Comparison of ENCODE assay signal across 1 cellular context in the genomic region with DNA sequence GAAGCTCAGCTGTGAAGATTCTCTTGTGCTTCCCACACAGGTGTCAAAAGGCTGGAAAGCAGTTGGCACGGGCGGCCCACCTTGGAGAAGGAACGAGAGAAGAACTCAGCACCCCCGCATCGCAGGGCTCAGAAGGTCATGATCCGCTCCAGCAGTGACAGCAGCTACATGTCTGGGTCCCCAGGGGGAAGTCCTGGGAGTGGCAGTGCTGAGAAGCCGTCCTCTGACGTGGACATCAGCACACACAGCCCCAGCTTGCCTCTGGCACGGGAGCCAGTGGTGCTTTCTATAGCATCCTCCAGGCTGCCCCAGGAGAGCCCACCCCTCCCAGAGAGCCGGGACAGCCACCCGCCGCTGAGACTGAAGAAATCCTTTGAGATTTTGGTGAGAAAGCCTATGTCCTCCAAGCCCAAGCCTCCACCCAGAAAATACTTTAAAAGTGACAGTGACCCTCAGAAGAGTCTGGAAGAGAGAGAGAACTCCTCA.
TF ChIP-seq lines count a peak whose summit lies in the region.

No MANE protein-coding gene starts in this region.

TF ChIP-seq in GM12878, 131 proteins besides CTCF, POLR2A, EP300 and RAD21 (continued from another document and continues in another):
- TF ChIP-seq RB1 (IDR thresholded peaks at IDR 0.05; ENCODE audit: borderline replicate concordance), result 0 out of 2 replicates have a peak, but pooled peaks have one; percentile 54
- TF ChIP-seq, protein P1, sequence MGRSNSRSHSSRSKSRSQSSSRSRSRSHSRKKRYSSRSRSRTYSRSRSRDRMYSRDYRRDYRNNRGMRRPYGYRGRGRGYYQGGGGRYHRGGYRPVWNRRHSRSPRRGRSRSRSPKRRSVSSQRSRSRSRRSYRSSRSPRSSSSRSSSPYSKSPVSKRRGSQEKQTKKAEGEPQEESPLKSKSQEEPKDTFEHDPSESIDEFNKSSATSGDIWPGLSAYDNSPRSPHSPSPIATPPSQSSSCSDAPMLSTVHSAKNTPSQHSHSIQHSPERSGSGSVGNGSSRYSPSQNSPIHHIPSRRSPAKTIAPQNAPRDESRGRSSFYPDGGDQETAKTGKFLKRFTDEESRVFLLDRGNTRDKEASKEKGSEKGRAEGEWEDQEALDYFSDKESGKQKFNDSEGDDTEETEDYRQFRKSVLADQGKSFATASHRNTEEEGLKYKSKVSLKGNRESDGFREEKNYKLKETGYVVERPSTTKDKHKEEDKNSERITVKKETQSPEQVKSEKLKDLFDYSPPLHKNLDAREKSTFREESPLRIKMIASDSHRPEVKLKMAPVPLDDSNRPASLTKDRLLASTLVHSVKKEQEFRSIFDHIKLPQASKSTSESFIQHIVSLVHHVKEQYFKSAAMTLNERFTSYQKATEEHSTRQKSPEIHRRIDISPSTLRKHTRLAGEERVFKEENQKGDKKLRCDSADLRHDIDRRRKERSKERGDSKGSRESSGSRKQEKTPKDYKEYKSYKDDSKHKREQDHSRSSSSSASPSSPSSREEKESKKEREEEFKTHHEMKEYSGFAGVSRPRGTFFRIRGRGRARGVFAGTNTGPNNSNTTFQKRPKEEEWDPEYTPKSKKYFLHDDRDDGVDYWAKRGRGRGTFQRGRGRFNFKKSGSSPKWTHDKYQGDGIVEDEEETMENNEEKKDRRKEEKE (IDR thresholded peaks at IDR 0.05), result no peak
- TF ChIP-seq KLF5 (IDR thresholded peaks at IDR 0.05; ENCODE audit: partially characterized antibody), result no peak
- peak; percentile 41; the same call in 1 of the 2 replicates for TF ChIP-seq BACH1 (IDR thresholded peaks at IDR 0.05; ENCODE audit: borderline replicate concordance)
- TF ChIP-seq, protein P2, sequence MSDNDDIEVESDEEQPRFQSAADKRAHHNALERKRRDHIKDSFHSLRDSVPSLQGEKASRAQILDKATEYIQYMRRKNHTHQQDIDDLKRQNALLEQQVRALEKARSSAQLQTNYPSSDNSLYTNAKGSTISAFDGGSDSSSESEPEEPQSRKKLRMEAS (IDR thresholded peaks at IDR 0.05; ENCODE audit: low read depth, low read length), result peak; percentile 32; the same call in 1 of the 2 replicates
- TF ChIP-seq KAT2A (conservative IDR thresholded peaks at IDR 0.05; ENCODE audit: control insufficient read depth, low read depth, low read length), result no peak
- no peak for TF ChIP-seq ZNF384 (IDR thresholded peaks at IDR 0.05; ENCODE audit: borderline replicate concordance, low read depth, low read length)
- TF ChIP-seq NRF1 (conservative IDR thresholded peaks at IDR 0.05; ENCODE audit: low read depth, low read length), result no peak
- TF ChIP-seq TCF7 (IDR thresholded peaks at IDR 0.05; ENCODE audit: borderline replicate concordance), result no peak
- TF ChIP-seq WRNIP1 (IDR thresholded peaks at IDR 0.05; ENCODE audit: borderline replicate concordance, low read depth, low read length), result 0 out of 2 replicates have a peak, but pooled peaks have one; percentile 89
- TF ChIP-seq ZNF207 (IDR thresholded peaks at IDR 0.05; ENCODE audit: borderline replicate concordance), result no peak
- TF ChIP-seq NFIC (IDR thresholded peaks at IDR 0.05; ENCODE audit: low read depth, low read length), result no peak
- TF ChIP-seq PML (IDR thresholded peaks at IDR 0.05; ENCODE audit: low read length), result no peak
- 0 out of 2 replicates have a peak, but pooled peaks have one; percentile 20 for TF ChIP-seq MEF2A (IDR thresholded peaks at IDR 0.05; ENCODE audit: insufficient read depth, low read depth, low read length)
- no peak for TF ChIP-seq CEBPB (IDR thresholded peaks at IDR 0.05; ENCODE audit: borderline replicate concordance in 1 of 2, low read depth in 2 of 2, low read length in 2 of 2)
- no peak; the same call in 1 of the 2 replicates for TF ChIP-seq YY1 (IDR thresholded peaks at IDR 0.05; ENCODE audit: low read depth, low read length)
- TF ChIP-seq, protein P3, sequence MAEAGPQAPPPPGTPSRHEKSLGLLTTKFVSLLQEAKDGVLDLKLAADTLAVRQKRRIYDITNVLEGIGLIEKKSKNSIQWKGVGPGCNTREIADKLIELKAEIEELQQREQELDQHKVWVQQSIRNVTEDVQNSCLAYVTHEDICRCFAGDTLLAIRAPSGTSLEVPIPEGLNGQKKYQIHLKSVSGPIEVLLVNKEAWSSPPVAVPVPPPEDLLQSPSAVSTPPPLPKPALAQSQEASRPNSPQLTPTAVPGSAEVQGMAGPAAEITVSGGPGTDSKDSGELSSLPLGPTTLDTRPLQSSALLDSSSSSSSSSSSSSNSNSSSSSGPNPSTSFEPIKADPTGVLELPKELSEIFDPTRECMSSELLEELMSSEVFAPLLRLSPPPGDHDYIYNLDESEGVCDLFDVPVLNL (IDR thresholded peaks at IDR 0.05; ENCODE audit: low read depth, low read length), result no peak
- no peak for TF ChIP-seq CREB1 (IDR thresholded peaks at IDR 0.05; ENCODE audit: low read depth)
- TF ChIP-seq SPI1 (IDR thresholded peaks at IDR 0.05; ENCODE audit: borderline replicate concordance, insufficient read depth, low read depth, low read length), result peak; percentile 50; the same call in 1 of the 2 replicates
- no peak for TF ChIP-seq STAT3 (IDR thresholded peaks at IDR 0.05; ENCODE audit: low read depth, low read length)
- no peak for TF ChIP-seq SREBF1 (IDR thresholded peaks at IDR 0.05; ENCODE audit: low read length)
- no peak for TF ChIP-seq ZNF217 (IDR thresholded peaks at IDR 0.05)
- TF ChIP-seq MYC (IDR thresholded peaks at IDR 0.05; ENCODE audit: insufficient read depth, insufficient read length, insufficient replicate concordance, low read length, severe bottlenecking), result no peak
- TF ChIP-seq JUNB (IDR thresholded peaks at IDR 0.05), result no peak
- TF ChIP-seq BHLHE40 (IDR thresholded peaks at IDR 0.05; ENCODE audit: borderline replicate concordance in 1 of 2, low read depth in 2 of 2, low read length in 1 of 2), result peak; percentile 90 to 97
- no peak for TF ChIP-seq RUNX3 (IDR thresholded peaks at IDR 0.05; ENCODE audit: low read length)
- TF ChIP-seq FOXM1 (IDR thresholded peaks at IDR 0.05; ENCODE audit: low read depth, low read length), result no peak
- peak; percentile 66 for TF ChIP-seq CBFB (IDR thresholded peaks at IDR 0.05; ENCODE audit: low read depth)
- TF ChIP-seq, protein P4, sequence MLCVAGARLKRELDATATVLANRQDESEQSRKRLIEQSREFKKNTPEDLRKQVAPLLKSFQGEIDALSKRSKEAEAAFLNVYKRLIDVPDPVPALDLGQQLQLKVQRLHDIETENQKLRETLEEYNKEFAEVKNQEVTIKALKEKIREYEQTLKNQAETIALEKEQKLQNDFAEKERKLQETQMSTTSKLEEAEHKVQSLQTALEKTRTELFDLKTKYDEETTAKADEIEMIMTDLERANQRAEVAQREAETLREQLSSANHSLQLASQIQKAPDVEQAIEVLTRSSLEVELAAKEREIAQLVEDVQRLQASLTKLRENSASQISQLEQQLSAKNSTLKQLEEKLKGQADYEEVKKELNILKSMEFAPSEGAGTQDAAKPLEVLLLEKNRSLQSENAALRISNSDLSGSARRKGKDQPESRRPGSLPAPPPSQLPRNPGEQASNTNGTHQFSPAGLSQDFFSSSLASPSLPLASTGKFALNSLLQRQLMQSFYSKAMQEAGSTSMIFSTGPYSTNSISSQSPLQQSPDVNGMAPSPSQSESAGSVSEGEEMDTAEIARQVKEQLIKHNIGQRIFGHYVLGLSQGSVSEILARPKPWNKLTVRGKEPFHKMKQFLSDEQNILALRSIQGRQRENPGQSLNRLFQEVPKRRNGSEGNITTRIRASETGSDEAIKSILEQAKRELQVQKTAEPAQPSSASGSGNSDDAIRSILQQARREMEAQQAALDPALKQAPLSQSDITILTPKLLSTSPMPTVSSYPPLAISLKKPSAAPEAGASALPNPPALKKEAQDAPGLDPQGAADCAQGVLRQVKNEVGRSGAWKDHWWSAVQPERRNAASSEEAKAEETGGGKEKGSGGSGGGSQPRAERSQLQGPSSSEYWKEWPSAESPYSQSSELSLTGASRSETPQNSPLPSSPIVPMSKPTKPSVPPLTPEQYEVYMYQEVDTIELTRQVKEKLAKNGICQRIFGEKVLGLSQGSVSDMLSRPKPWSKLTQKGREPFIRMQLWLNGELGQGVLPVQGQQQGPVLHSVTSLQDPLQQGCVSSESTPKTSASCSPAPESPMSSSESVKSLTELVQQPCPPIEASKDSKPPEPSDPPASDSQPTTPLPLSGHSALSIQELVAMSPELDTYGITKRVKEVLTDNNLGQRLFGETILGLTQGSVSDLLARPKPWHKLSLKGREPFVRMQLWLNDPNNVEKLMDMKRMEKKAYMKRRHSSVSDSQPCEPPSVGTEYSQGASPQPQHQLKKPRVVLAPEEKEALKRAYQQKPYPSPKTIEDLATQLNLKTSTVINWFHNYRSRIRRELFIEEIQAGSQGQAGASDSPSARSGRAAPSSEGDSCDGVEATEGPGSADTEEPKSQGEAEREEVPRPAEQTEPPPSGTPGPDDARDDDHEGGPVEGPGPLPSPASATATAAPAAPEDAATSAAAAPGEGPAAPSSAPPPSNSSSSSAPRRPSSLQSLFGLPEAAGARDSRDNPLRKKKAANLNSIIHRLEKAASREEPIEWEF (IDR thresholded peaks at IDR 0.05; ENCODE audit: insufficient replicate concordance, low read depth, low read length), result peak; percentile 74
- peak; percentile 19; the same call in 1 of the 2 replicates for TF ChIP-seq CHD1 (IDR thresholded peaks at IDR 0.05; ENCODE audit: low read depth, low read length)
- peak; percentile 93 for TF ChIP-seq IKZF1 (conservative IDR thresholded peaks at IDR 0.05)
- no peak for TF ChIP-seq YBX1 (IDR thresholded peaks at IDR 0.05)
- TF ChIP-seq, protein P5, sequence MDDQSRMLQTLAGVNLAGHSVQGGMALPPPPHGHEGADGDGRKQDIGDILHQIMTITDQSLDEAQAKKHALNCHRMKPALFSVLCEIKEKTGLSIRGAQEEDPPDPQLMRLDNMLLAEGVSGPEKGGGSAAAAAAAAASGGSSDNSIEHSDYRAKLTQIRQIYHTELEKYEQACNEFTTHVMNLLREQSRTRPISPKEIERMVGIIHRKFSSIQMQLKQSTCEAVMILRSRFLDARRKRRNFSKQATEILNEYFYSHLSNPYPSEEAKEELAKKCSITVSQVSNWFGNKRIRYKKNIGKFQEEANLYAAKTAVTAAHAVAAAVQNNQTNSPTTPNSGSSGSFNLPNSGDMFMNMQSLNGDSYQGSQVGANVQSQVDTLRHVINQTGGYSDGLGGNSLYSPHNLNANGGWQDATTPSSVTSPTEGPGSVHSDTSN (IDR thresholded peaks at IDR 0.05; ENCODE audit: insufficient replicate concordance, low read depth, low read length), result peak; percentile 79
- no peak for TF ChIP-seq HDAC2 (IDR thresholded peaks at IDR 0.05)
- TF ChIP-seq SUPT20H (IDR thresholded peaks at IDR 0.05; ENCODE audit: borderline replicate concordance, control insufficient read depth, low read depth, low read length), result no peak
- no peak for TF ChIP-seq CHD4 (IDR thresholded peaks at IDR 0.05)
- no peak for TF ChIP-seq SP1 (IDR thresholded peaks at IDR 0.05; ENCODE audit: low read depth, low read length)
- TF ChIP-seq IRF4 (IDR thresholded peaks at IDR 0.05; ENCODE audit: low read depth, low read length), result peak; percentile 69
- 0 out of 2 replicates have a peak, but pooled peaks have one; percentile 15 for TF ChIP-seq JUND (IDR thresholded peaks at IDR 0.05; ENCODE audit: low read depth, low read length)
- TF ChIP-seq CBX3 (IDR thresholded peaks at IDR 0.05; ENCODE audit: borderline replicate concordance, low read depth), result no peak
- TF ChIP-seq, protein P6, sequence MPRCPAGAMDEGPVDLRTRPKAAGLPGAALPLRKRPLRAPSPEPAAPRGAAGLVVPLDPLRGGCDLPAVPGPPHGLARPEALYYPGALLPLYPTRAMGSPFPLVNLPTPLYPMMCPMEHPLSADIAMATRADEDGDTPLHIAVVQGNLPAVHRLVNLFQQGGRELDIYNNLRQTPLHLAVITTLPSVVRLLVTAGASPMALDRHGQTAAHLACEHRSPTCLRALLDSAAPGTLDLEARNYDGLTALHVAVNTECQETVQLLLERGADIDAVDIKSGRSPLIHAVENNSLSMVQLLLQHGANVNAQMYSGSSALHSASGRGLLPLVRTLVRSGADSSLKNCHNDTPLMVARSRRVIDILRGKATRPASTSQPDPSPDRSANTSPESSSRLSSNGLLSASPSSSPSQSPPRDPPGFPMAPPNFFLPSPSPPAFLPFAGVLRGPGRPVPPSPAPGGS (IDR thresholded peaks at IDR 0.05; ENCODE audit: borderline replicate concordance, insufficient read depth, low read depth, low read length, poor library complexity, severe bottlenecking), result peak; percentile 87
- TF ChIP-seq, protein P7, sequence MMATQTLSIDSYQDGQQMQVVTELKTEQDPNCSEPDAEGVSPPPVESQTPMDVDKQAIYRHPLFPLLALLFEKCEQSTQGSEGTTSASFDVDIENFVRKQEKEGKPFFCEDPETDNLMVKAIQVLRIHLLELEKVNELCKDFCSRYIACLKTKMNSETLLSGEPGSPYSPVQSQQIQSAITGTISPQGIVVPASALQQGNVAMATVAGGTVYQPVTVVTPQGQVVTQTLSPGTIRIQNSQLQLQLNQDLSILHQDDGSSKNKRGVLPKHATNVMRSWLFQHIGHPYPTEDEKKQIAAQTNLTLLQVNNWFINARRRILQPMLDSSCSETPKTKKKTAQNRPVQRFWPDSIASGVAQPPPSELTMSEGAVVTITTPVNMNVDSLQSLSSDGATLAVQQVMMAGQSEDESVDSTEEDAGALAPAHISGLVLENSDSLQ (IDR thresholded peaks at IDR 0.05), result peak; percentile 82
- TF ChIP-seq FOXK2 (IDR thresholded peaks at IDR 0.05), result no peak
- TF ChIP-seq CBX5 (IDR thresholded peaks at IDR 0.05; ENCODE audit: low read depth), result no peak
- TF ChIP-seq RCOR1 (conservative IDR thresholded peaks at IDR 0.05; ENCODE audit: low read depth, low read length), result no peak
- no peak for TF ChIP-seq ETV6 (conservative IDR thresholded peaks at IDR 0.05 in 1 of 2, IDR thresholded peaks at IDR 0.05 in 1 of 2; ENCODE audit: borderline replicate concordance in 1 of 2, low read depth in 1 of 2)
- TF ChIP-seq SRF (IDR thresholded peaks at IDR 0.05; ENCODE audit: low read depth in 2 of 2, low read length in 2 of 2), result peak in 1 of 2 experiments; percentile 19; a peak in 1 of 4 replicates
- TF ChIP-seq BRCA1 (IDR thresholded peaks at IDR 0.05; ENCODE audit: low read depth, low read length), result no peak
- TF ChIP-seq STAT1 (conservative IDR thresholded peaks at IDR 0.05), result no peak
- no peak for TF ChIP-seq HDAC6 (IDR thresholded peaks at IDR 0.05; ENCODE audit: unreplicated experiment)
- TF ChIP-seq, protein P8, sequence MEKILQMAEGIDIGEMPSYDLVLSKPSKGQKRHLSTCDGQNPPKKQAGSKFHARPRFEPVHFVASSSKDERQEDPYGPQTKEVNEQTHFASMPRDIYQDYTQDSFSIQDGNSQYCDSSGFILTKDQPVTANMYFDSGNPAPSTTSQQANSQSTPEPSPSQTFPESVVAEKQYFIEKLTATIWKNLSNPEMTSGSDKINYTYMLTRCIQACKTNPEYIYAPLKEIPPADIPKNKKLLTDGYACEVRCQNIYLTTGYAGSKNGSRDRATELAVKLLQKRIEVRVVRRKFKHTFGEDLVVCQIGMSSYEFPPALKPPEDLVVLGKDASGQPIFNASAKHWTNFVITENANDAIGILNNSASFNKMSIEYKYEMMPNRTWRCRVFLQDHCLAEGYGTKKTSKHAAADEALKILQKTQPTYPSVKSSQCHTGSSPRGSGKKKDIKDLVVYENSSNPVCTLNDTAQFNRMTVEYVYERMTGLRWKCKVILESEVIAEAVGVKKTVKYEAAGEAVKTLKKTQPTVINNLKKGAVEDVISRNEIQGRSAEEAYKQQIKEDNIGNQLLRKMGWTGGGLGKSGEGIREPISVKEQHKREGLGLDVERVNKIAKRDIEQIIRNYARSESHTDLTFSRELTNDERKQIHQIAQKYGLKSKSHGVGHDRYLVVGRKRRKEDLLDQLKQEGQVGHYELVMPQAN (conservative IDR thresholded peaks at IDR 0.05), result no peak; the same call in 1 of the 2 replicates
- peak; percentile 55 for TF ChIP-seq SMAD5 (IDR thresholded peaks at IDR 0.05; ENCODE audit: low read depth)
- TF ChIP-seq EGR1 (IDR thresholded peaks at IDR 0.05; ENCODE audit: borderline replicate concordance in 1 of 2, low read depth in 2 of 2, low read length in 2 of 2), result peak in 1 of 2 experiments; percentile 70; a peak in 1 of 3 replicates
- no peak for TF ChIP-seq RAD51 (IDR thresholded peaks at IDR 0.05)
